Comparison of ENCODE assay signal across 13 cellular contexts in the genomic region with DNA sequence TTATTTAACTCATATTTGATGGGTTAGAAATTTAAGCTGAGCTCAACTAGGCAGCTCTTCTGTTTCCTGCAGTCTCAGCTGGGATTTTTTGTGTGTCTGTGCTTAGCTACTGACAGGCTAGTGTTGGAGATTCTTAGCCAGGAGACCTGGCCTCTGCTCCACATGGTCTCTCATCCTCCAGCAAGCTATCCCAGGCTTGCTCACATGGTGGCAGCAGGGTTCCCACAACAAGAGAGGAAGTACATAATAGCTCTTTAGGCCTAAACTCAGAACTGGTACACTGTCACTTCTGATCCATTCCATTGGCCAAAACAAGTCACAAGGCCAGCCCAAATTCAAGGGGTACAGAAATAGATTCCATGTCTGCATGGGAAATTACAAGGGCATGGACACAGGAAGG.
A peak's percentile ranks its signal among the peaks of the same experiment; 100 is the strongest.
DNase-seq lines count a peak whose midpoint lies in the region; TF ChIP-seq lines count a peak whose summit lies in the region.
"Had no signal": no experiment of that assay in that cellular context is flagged by ENCODE, and none has a peak within 500 bp of the region (broad histone marks: within the 10 kb centered on the region; RNA-seq: fewer than 3 reads in every experiment).

No MANE protein-coding gene starts in this region.

- no peak overlapping the region for H3K27ac Mint-ChIP-seq in CD8-positive, alpha-beta memory T cell

- no peak overlapping the region for H3K27ac ChIP-seq in suprapubic skin
- no peak overlapping the region for H3K27ac ChIP-seq in CD8-positive, alpha-beta memory T cell (ENCODE audit: low read depth, low read length)
- H3K27ac ChIP-seq: epithelial cell of prostate, SJSA1, upper lobe of left lung had no signal

- no peaks in the 10 kb centered on the region for H3K27me3 Mint-ChIP-seq in CD8-positive, alpha-beta memory T cell

- no peak for TF ChIP-seq POLR2A in suprapubic skin (IDR thresholded peaks at IDR 0.05)

- no peaks in the 10 kb centered on the region for H3K36me3 Mint-ChIP-seq in CD8-positive, alpha-beta memory T cell

- no peaks in the 10 kb centered on the region for H3K36me3 ChIP-seq in suprapubic skin
- H3K36me3 ChIP-seq in CD8-positive, alpha-beta memory T cell (ENCODE audit: insufficient read depth, low read length): no peaks in the 10 kb centered on the region
- H3K36me3 ChIP-seq: SJSA1, upper lobe of left lung had no signal

- CTCF ChIA-PET in CD8-positive, alpha-beta memory T cell (lab: Charles Lee): no interaction called here

- no peaks in the 10 kb centered on the region for H3K27me3 ChIP-seq in suprapubic skin
- H3K27me3 ChIP-seq in CD8-positive, alpha-beta memory T cell (ENCODE audit: insufficient read depth, low read length, poor library complexity, severe bottlenecking): no peaks in the 10 kb centered on the region
- H3K27me3 ChIP-seq: SJSA1, upper lobe of left lung had no signal

- POLR2A ChIA-PET in CD8-positive, alpha-beta memory T cell (lab: Charles Lee): no interaction called here

- H3K9me3 Mint-ChIP-seq in CD8-positive, alpha-beta memory T cell: peaks cover 6 to 10% (median 9%) of the 10 kb centered on the region in 5 donors

- TF ChIP-seq CTCF in suprapubic skin (IDR thresholded peaks at IDR 0.05): no peak

- H3K4me3 ChIP-seq in suprapubic skin: no peak overlapping the region
- no peak overlapping the region for H3K4me3 ChIP-seq in CD8-positive, alpha-beta memory T cell (ENCODE audit: low read length)
- H3K4me3 ChIP-seq: SJSA1, upper lobe of left lung had no signal

- TF ChIP-seq EP300 in suprapubic skin (IDR thresholded peaks at IDR 0.05): no peak

- DNase-seq in NOMO-1 (lab: John Stamatoyannopoulos, UW; ENCODE audit: unreplicated experiment in 2 of 2): peak; percentile 8 to 29
- DNase-seq in NOMO-1 treated with dmso at 0.1 percent for 144 hours (lab: John Stamatoyannopoulos, UW; ENCODE audit: unreplicated experiment): no peak
- DNase-seq in KG1 (lab: John Stamatoyannopoulos, UW): peak; percentile 2
- DNase-seq in SK-N-DZ (ENCODE audit: low spot score): peak; percentile 4
- peak; percentile 7 for DNase-seq in left kidney (ENCODE audit: low read depth, low spot score)
- no peak for DNase-seq in suprapubic skin (ENCODE audit: low spot score in 2 of 2)
- no peak for DNase-seq in mesenteric fat pad (ENCODE audit: low spot score)
- no peak for DNase-seq in CD8-positive, alpha-beta memory T cell
- DNase-seq: anterior cingulate cortex, NCI-H146, upper lobe of left lung had no signal

- H3K4me1 Mint-ChIP-seq in CD8-positive, alpha-beta memory T cell: no peaks in the 10 kb centered on the region

- no peak overlapping the region for H3K4me3 Mint-ChIP-seq in CD8-positive, alpha-beta memory T cell

- peaks cover 5% of the 10 kb centered on the region for H3K9me3 ChIP-seq in suprapubic skin
- H3K9me3 ChIP-seq in CD8-positive, alpha-beta memory T cell (ENCODE audit: low read length): peaks cover 3% of the 10 kb centered on the region
- H3K9me3 ChIP-seq: SJSA1 had no signal

- no peaks in the 10 kb centered on the region for H3K4me1 ChIP-seq in suprapubic skin
- no peaks in the 10 kb centered on the region for H3K4me1 ChIP-seq in CD8-positive, alpha-beta memory T cell (ENCODE audit: insufficient read depth, low read length)
- H3K4me1 ChIP-seq: SJSA1, upper lobe of left lung had no signal

Comparison
In these comparisons a context has a peak if more than half of its experiments do, and no peak if none do; other contexts are left out.
1. DNase-seq: peak in NOMO-1 (2 of 2), KG1 (single experiment), SK-N-DZ (single experiment) and left kidney (single experiment); none in NOMO-1 treated with dmso at 0.1 percent for 144 hours (single experiment), suprapubic skin (0 of 2), mesenteric fat pad (single experiment) and CD8-positive, alpha-beta memory T cell (0 of 5).